ENCODE assay signal across 13 cellular contexts in genomic region chr13:42393573-42394360, GRCh38.
DNase-seq lines count a peak whose midpoint lies in the region; ATAC-seq and TF ChIP-seq lines count a peak whose summit lies in the region.
"Had no signal": no experiment of that assay in that cellular context is flagged by ENCODE, and none has a peak within 500 bp of the region (broad histone marks: within the 10 kb centered on the region; RNA-seq: fewer than 3 reads in every experiment).

No MANE protein-coding gene starts in this region.

- TF ChIP-seq CTCF in RWPE1 (conservative IDR thresholded peaks at IDR 0.05; ENCODE audit: low read depth) = no peak

- peaks cover 73% of the 10 kb centered on the region for H3K4me1 Mint-ChIP-seq in activated T-helper 2 cell treated with anti-CD3 and anti-CD28 coated beads, Interferon-gamma antibody, Interleukin-2, Interleukin-4, amounts not matched to agents 10 μg/mL and 5 μg/mL and 100 μg/mL, durations not matched to agents 14 hours and 24 hours and 36 hours (ENCODE audit: low read depth)
- peaks cover 62% of the 10 kb centered on the region for H3K4me1 Mint-ChIP-seq in stimulated activated memory B cell treated with anti-CD40 and anti-IgM and Interleukin-4, amounts not matched to agents 10 μg/mL and 1 μg/mL and 100 μg/mL, for 72 hours

- H3K27me3 Mint-ChIP-seq in activated T-helper 2 cell treated with anti-CD3 and anti-CD28 coated beads, Interferon-gamma antibody, Interleukin-2, Interleukin-4, amounts not matched to agents 10 μg/mL and 5 μg/mL and 100 μg/mL, durations not matched to agents 14 hours and 24 hours and 36 hours (ENCODE audit: low read depth) = no peaks in the 10 kb centered on the region
- no peaks in the 10 kb centered on the region for H3K27me3 Mint-ChIP-seq in stimulated activated memory B cell treated with anti-CD40 and anti-IgM and Interleukin-4, amounts not matched to agents 10 μg/mL and 1 μg/mL and 100 μg/mL, for 72 hours

- POLR2A ChIA-PET in RWPE1 (lab: Yijun Ruan, JAX; ENCODE audit: low non-redundant PET) = no interaction called here

- H3K27ac Mint-ChIP-seq in activated T-helper 2 cell treated with anti-CD3 and anti-CD28 coated beads, Interferon-gamma antibody, Interleukin-2, Interleukin-4, amounts not matched to agents 10 μg/mL and 5 μg/mL and 100 μg/mL, durations not matched to agents 14 hours and 24 hours and 36 hours = peak overlapping the region; percentile 100
- peak overlapping the region; percentile 73 for H3K27ac Mint-ChIP-seq in stimulated activated memory B cell treated with anti-CD40 and anti-IgM and Interleukin-4, amounts not matched to agents 10 μg/mL and 1 μg/mL and 100 μg/mL, for 72 hours
- H3K27ac Mint-ChIP-seq: brain, nephron progenitor cell had no signal

- DNase-seq in activated effector memory CD4-positive, alpha-beta T cell treated with anti-CD3 and anti-CD28 coated beads, Interleukin-2, amount 50 U/mL, for 16 hours = peak; percentile 66
- DNase-seq in activated effector memory CD4-positive, alpha-beta T cell treated with Interleukin-2 at 50 U/mL for 16 hours = no peak
- DNase-seq in activated T-helper 2 cell treated with anti-CD3 and anti-CD28 coated beads, Interferon-gamma antibody, Interleukin-2, Interleukin-4, amounts not matched to agents 10 μg/mL and 5 μg/mL and 100 μg/mL, durations not matched to agents 14 hours and 24 hours and 36 hours (ENCODE audit: low spot score) = no peak
- DNase-seq in HUDEP-2 (lab: John Stamatoyannopoulos, UW; ENCODE audit: unreplicated experiment in 76 of 76) (no peak), RWPE1 (ENCODE audit: low spot score) (no peak)
- DNase-seq: left cardiac atrium, NCI-H345, nephron progenitor cell, PC-3 had no signal

- peaks cover 52% of the 10 kb centered on the region for H3K36me3 Mint-ChIP-seq in activated T-helper 2 cell treated with anti-CD3 and anti-CD28 coated beads, Interferon-gamma antibody, Interleukin-2, Interleukin-4, amounts not matched to agents 10 μg/mL and 5 μg/mL and 100 μg/mL, durations not matched to agents 14 hours and 24 hours and 36 hours (ENCODE audit: low read depth)
- no peaks in the 10 kb centered on the region for H3K36me3 Mint-ChIP-seq in stimulated activated memory B cell treated with anti-CD40 and anti-IgM and Interleukin-4, amounts not matched to agents 10 μg/mL and 1 μg/mL and 100 μg/mL, for 72 hours
- H3K36me3 Mint-ChIP-seq: brain had no signal

- no peak overlapping the region for H3K27ac ChIP-seq in RWPE1

- intact Hi-C loops in activated T-helper 2 cell treated with anti-CD3 and anti-CD28 coated beads, Interferon-gamma antibody, Interleukin-2, Interleukin-4, amounts not matched to agents 10 μg/mL and 5 μg/mL and 100 μg/mL, durations not matched to agents 14 hours and 24 hours and 36 hours (cut with micrococcal nuclease) = loop anchor here (1.0 to 10.0 kb wide), 13 partner anchors 12 to 661 kb away; partner anchors contain the start of gene DGKH

- H3K4me3 Mint-ChIP-seq in activated T-helper 2 cell treated with anti-CD3 and anti-CD28 coated beads, Interferon-gamma antibody, Interleukin-2, Interleukin-4, amounts not matched to agents 10 μg/mL and 5 μg/mL and 100 μg/mL, durations not matched to agents 14 hours and 24 hours and 36 hours (ENCODE audit: low read depth) = peak overlapping the region; percentile 92
- H3K4me3 Mint-ChIP-seq in stimulated activated memory B cell treated with anti-CD40 and anti-IgM and Interleukin-4, amounts not matched to agents 10 μg/mL and 1 μg/mL and 100 μg/mL, for 72 hours = peak overlapping the region; percentile 14
- H3K4me3 Mint-ChIP-seq: brain, nephron progenitor cell had no signal

- ATAC-seq in HG02884 (IDR thresholded peaks at IDR 0.05; ENCODE audit: unreplicated experiment) (peak; percentile 59), HG03565 (IDR thresholded peaks at IDR 0.05; ENCODE audit: unreplicated experiment) (no peak)
- no peak for ATAC-seq in stimulated activated memory B cell treated with anti-CD40 and anti-IgM and Interleukin-4, amounts not matched to agents 10 μg/mL and 1 μg/mL and 100 μg/mL, for 72 hours
- ATAC-seq: PC-3 had no signal

- H3K9me3 Mint-ChIP-seq in activated T-helper 2 cell treated with anti-CD3 and anti-CD28 coated beads, Interferon-gamma antibody, Interleukin-2, Interleukin-4, amounts not matched to agents 10 μg/mL and 5 μg/mL and 100 μg/mL, durations not matched to agents 14 hours and 24 hours and 36 hours = peaks cover 8% of the 10 kb centered on the region
- H3K9me3 Mint-ChIP-seq in stimulated activated memory B cell treated with anti-CD40 and anti-IgM and Interleukin-4, amounts not matched to agents 10 μg/mL and 1 μg/mL and 100 μg/mL, for 72 hours = no peaks in the 10 kb centered on the region
- H3K9me3 Mint-ChIP-seq: nephron progenitor cell had no signal

- CTCF ChIA-PET in RWPE1 (lab: Yijun Ruan, JAX) = no interaction called here
